ENCODE assay signal across 13 cellular contexts in the genomic region with DNA sequence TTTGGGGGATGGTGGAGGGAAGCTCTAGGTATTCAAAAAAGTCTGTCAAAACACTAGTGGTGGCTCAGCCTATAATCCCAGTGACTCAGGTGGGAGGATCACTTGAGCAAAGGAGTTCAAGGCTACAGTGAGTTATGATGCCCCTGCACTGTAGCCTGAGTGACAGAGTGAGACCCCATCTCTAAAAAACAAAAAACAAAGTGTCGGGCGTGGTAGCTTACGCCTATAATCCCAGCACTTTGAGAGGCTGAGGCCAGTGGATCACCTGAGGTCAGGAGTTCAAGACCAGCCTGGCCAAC. TPM values are rescaled to one million over a fixed set of nuclear protein-coding genes. Genes with fewer than 3 reads are reported as not detected.
DNase-seq lines count a peak whose midpoint lies in the region; ATAC-seq and TF ChIP-seq lines count a peak whose summit lies in the region.
"Had no signal": no experiment of that assay in that cellular context is flagged by ENCODE, and none has a peak within 500 bp of the region (broad histone marks: within the 10 kb centered on the region; RNA-seq: fewer than 3 reads in every experiment).

No MANE protein-coding gene starts in this region.

- peaks cover 54% of the 10 kb centered on the region for H3K36me3 Mint-ChIP-seq in activated CD4-positive, alpha-beta T cell treated with anti-CD3 and anti-CD28 coated beads, Interleukin-2, amount 10 ng/mL, durations not matched to agents 7 days and 5 days (ENCODE audit: low read depth)
- H3K36me3 Mint-ChIP-seq in stimulated activated effector memory CD8-positive, alpha-beta T cell treated with anti-CD3 and anti-CD28 coated beads, Interleukin-12 subunit alpha, Interleukin-12 subunit beta, amount 100 ng/mL, for 72 hours, result peaks cover 71% of the 10 kb centered on the region

- no peak overlapping the region; the same call in 1 of the 2 replicates for H2AFZ ChIP-seq in Loucy (ENCODE audit: low read length)

- no peaks in the 10 kb centered on the region for H3K9me2 ChIP-seq in Loucy (replicated peaks; ENCODE audit: low read depth, low read length)

- peaks cover 81% of the 10 kb centered on the region for H3K79me2 ChIP-seq in Loucy (ENCODE audit: insufficient read depth, low read length)

- peak; percentile 46 for ATAC-seq in stimulated activated effector memory CD8-positive, alpha-beta T cell treated with anti-CD3 and anti-CD28 coated beads, Interleukin-12 subunit alpha, Interleukin-12 subunit beta, amount 100 ng/mL, for 72 hours
- ATAC-seq in HG03280 (IDR thresholded peaks at IDR 0.05; ENCODE audit: unreplicated experiment), result no peak

- no peaks in the 10 kb centered on the region for H3F3A ChIP-seq in Loucy (ENCODE audit: low read depth)

- peak overlapping the region; percentile 57 for H3K4me3 ChIP-seq in Loucy (ENCODE audit: low read length, poor library complexity, severe bottlenecking)
- peak overlapping the region; percentile 9 for H3K4me3 ChIP-seq in effector memory CD4-positive, alpha-beta T cell (ENCODE audit: insufficient read depth, low read depth, low read length, poor library complexity, severe bottlenecking)
- H3K4me3 ChIP-seq: A549, thoracic aorta had no signal

- TF ChIP-seq POLR2A in erythroblast (IDR thresholded peaks at IDR 0.05; ENCODE audit: low read length), result no peak

- POLR2A ChIA-PET in activated CD4-positive, alpha-beta T cell treated with anti-CD3 and anti-CD28 coated beads, Interleukin-2, amount 10 ng/mL, durations not matched to agents 7 days and 5 days (lab: Charles Lee), result no interaction called here

- H3K9me3 ChIP-seq in Loucy (ENCODE audit: insufficient read depth, low read depth, low read length), result no peaks in the 10 kb centered on the region
- no peaks in the 10 kb centered on the region for H3K9me3 ChIP-seq in effector memory CD4-positive, alpha-beta T cell (ENCODE audit: control insufficient read depth, low read length)

- H3K4me1 Mint-ChIP-seq in activated CD4-positive, alpha-beta T cell treated with anti-CD3 and anti-CD28 coated beads, Interleukin-2, amount 10 ng/mL, durations not matched to agents 7 days and 5 days, result peaks cover 39% of the 10 kb centered on the region
- peaks cover 26% of the 10 kb centered on the region for H3K4me1 Mint-ChIP-seq in stimulated activated effector memory CD8-positive, alpha-beta T cell treated with anti-CD3 and anti-CD28 coated beads, Interleukin-12 subunit alpha, Interleukin-12 subunit beta, amount 100 ng/mL, for 72 hours

- peaks cover 21% of the 10 kb centered on the region for H3K4me1 ChIP-seq in Loucy (ENCODE audit: insufficient read depth, low read length, poor library complexity, severe bottlenecking)
- H3K4me1 ChIP-seq in effector memory CD4-positive, alpha-beta T cell (ENCODE audit: control insufficient read depth, insufficient read depth, low read length, poor library complexity, severe bottlenecking), result peaks cover 17% of the 10 kb centered on the region

- no peak for TF ChIP-seq CTCF in Loucy (conservative IDR thresholded peaks at IDR 0.05; ENCODE audit: low read length)

- peaks cover 4% of the 10 kb centered on the region for H3K9me3 Mint-ChIP-seq in activated CD4-positive, alpha-beta T cell treated with anti-CD3 and anti-CD28 coated beads, Interleukin-2, amount 10 ng/mL, durations not matched to agents 7 days and 5 days
- peaks cover 3% of the 10 kb centered on the region for H3K9me3 Mint-ChIP-seq in stimulated activated effector memory CD8-positive, alpha-beta T cell treated with anti-CD3 and anti-CD28 coated beads, Interleukin-12 subunit alpha, Interleukin-12 subunit beta, amount 100 ng/mL, for 72 hours

- peaks cover 25% of the 10 kb centered on the region; the same call in 1 of the 2 replicates for H3K36me3 ChIP-seq in Loucy (ENCODE audit: insufficient read depth, low read length)
- no peaks in the 10 kb centered on the region for H3K36me3 ChIP-seq in effector memory CD4-positive, alpha-beta T cell (ENCODE audit: control insufficient read depth, insufficient read depth, low read length)
- H3K36me3 ChIP-seq: thoracic aorta had no signal

- peak overlapping the region; percentile 73 for H3K4me2 ChIP-seq in Loucy (ENCODE audit: low read depth, low read length, poor library complexity, severe bottlenecking)
- H3K4me2 ChIP-seq: A549 had no signal

- peak overlapping the region; percentile 19 for H3K27ac ChIP-seq in effector memory CD4-positive, alpha-beta T cell (ENCODE audit: insufficient read depth, low read length, poor library complexity, severe bottlenecking)
- H3K27ac ChIP-seq: thoracic aorta had no signal

- no peaks in the 10 kb centered on the region for H3K27me3 ChIP-seq in Loucy (ENCODE audit: insufficient read depth, low read length, poor library complexity, severe bottlenecking)
- no peaks in the 10 kb centered on the region for H3K27me3 ChIP-seq in effector memory CD4-positive, alpha-beta T cell (replicated peaks; ENCODE audit: control insufficient read depth, insufficient read depth, low read length, poor library complexity, severe bottlenecking)

- peak overlapping the region; percentile 94 for H3K27ac Mint-ChIP-seq in activated CD4-positive, alpha-beta T cell treated with anti-CD3 and anti-CD28 coated beads, Interleukin-2, amount 10 ng/mL, durations not matched to agents 7 days and 5 days
- H3K27ac Mint-ChIP-seq in stimulated activated effector memory CD8-positive, alpha-beta T cell treated with anti-CD3 and anti-CD28 coated beads, Interleukin-12 subunit alpha, Interleukin-12 subunit beta, amount 100 ng/mL, for 72 hours, result peak overlapping the region; percentile 85

- CTCF ChIA-PET in activated CD4-positive, alpha-beta T cell treated with anti-CD3 and anti-CD28 coated beads, Interleukin-2, amount 10 ng/mL, durations not matched to agents 7 days and 5 days (lab: Charles Lee), result interaction anchor here (1.1 to 2.1 kb wide), 3 partner anchors 10 to 12 kb away, joined by 3 to 7 read pairs (median 3); no protein-coding TSS in a partner anchor

- H4K20me1 ChIP-seq in Loucy (ENCODE audit: insufficient read depth, low read length, poor library complexity, severe bottlenecking), result peaks cover 43% of the 10 kb centered on the region

- peak overlapping the region; percentile 51 for H3K9ac ChIP-seq in Loucy (ENCODE audit: low read depth, low read length, poor library complexity, severe bottlenecking)

- no peak for DNase-seq in activated CD4-positive, alpha-beta T cell treated with anti-CD3 and anti-CD28 coated beads, Interleukin-2, amount 10 ng/mL, durations not matched to agents 7 days and 5 days
- no peak for DNase-seq in activated CD4-positive, alpha-beta T cell treated with anti-CD3 and anti-CD28 coated beads for 48 hours
- no peak for DNase-seq in effector memory CD4-positive, alpha-beta T cell
- no peak for DNase-seq in stimulated activated effector memory CD8-positive, alpha-beta T cell treated with anti-CD3 and anti-CD28 coated beads, Interleukin-12 subunit alpha, Interleukin-12 subunit beta, amount 100 ng/mL, for 72 hours (ENCODE audit: low spot score in 2 of 2)
- no peak for DNase-seq in erythroblast (lab: John Stamatoyannopoulos, UW)
- DNase-seq in cortex of kidney (lab: John Stamatoyannopoulos, UW), result no peak
- DNase-seq: hippocampal formation, NCI-H1105, NCI-H524 treated with DMSO at 0.1 percent for 48 hours had no signal

- H3K27me3 Mint-ChIP-seq in activated CD4-positive, alpha-beta T cell treated with anti-CD3 and anti-CD28 coated beads, Interleukin-2, amount 10 ng/mL, durations not matched to agents 7 days and 5 days, result no peaks in the 10 kb centered on the region

- peak overlapping the region; percentile 56 for H3K4me3 Mint-ChIP-seq in activated CD4-positive, alpha-beta T cell treated with anti-CD3 and anti-CD28 coated beads, Interleukin-2, amount 10 ng/mL, durations not matched to agents 7 days and 5 days
- peak overlapping the region; percentile 27 for H3K4me3 Mint-ChIP-seq in stimulated activated effector memory CD8-positive, alpha-beta T cell treated with anti-CD3 and anti-CD28 coated beads, Interleukin-12 subunit alpha, Interleukin-12 subunit beta, amount 100 ng/mL, for 72 hours

RNA-seq across cellular contexts. Expression of a gene that starts 15.8 kb away (rescaled TPM):
- total RNA-seq in activated CD4-positive, alpha-beta T cell treated with anti-CD3 and anti-CD28 coated beads, Interleukin-2, amount 10 ng/mL, durations not matched to agents 7 days and 5 days, result 10 to 100 TPM in 1 of 2 experiments, 1 to 10 TPM in 1; 8.5 to 11.0 TPM

RNA-seq across cellular contexts. Expression of a gene that starts 18.9 kb away (rescaled TPM):
- 10 to 100 TPM; 32.3 to 32.5 TPM for total RNA-seq in activated CD4-positive, alpha-beta T cell treated with anti-CD3 and anti-CD28 coated beads, Interleukin-2, amount 10 ng/mL, durations not matched to agents 7 days and 5 days

RNA-seq across cellular contexts. Expression of a gene that starts 50.7 kb away (rescaled TPM):
- 1 to 10 TPM; 5.0 to 6.1 TPM for total RNA-seq in activated CD4-positive, alpha-beta T cell treated with anti-CD3 and anti-CD28 coated beads, Interleukin-2, amount 10 ng/mL, durations not matched to agents 7 days and 5 days
